Comparison of ENCODE assay signal across 28 cellular contexts in the genomic region with DNA sequence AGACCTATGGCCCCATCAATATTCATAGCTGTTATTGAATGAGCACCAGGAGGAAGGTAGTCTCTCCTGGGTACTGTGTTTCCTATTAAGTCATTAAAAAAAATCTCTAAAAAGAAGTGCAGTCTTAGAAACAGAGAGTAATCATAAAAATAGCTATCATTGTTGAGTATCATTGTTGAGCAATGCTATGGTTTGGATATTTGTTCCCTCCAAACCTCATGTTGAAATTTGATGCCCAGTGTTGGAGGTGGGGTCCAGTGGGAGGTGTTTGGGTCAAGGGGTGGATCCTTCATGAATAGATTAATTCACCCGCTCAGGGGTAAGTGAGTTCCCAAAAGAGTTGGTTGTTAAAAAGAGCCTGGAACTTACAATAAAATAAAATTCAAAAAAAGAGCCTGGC.
"Had no signal": no experiment of that assay in that cellular context is flagged by ENCODE, and none has a peak within 500 bp of the region (broad histone marks: within the 10 kb centered on the region; RNA-seq: fewer than 3 reads in every experiment).

No MANE protein-coding gene starts in this region.

- H3K9me3 ChIP-seq: colonic mucosa, esophagus muscularis mucosa, heart left ventricle, right atrium auricular region, sigmoid colon, spleen, testis, tibial artery had no signal

- H3K4me3 Mint-ChIP-seq: dendritic cell treated with granulocyte-macrophage colony-stimulating factor and Interleukin-4, amounts not matched to agents 40 ng/mL and 50 ng/mL, for 4 days; endodermal cell; naive thymus-derived CD4-positive, alpha-beta T cell; nephron; neural progenitor cell; stimulated activated memory B cell treated with anti-CD40 and anti-IgM and Interleukin-4, amounts not matched to agents 10 μg/mL and 1 μg/mL and 100 μg/mL, for 72 hours; type B pancreatic cell had no signal

- H3K36me3 ChIP-seq: colonic mucosa, esophagus muscularis mucosa, gastroesophageal sphincter, heart left ventricle, left lung, neural progenitor cell, right atrium auricular region, sigmoid colon, spleen, tibial artery had no signal

- H3K27ac Mint-ChIP-seq: dendritic cell treated with granulocyte-macrophage colony-stimulating factor and Interleukin-4, amounts not matched to agents 40 ng/mL and 50 ng/mL, for 4 days; endodermal cell; naive thymus-derived CD4-positive, alpha-beta T cell; neural progenitor cell; stimulated activated memory B cell treated with anti-CD40 and anti-IgM and Interleukin-4, amounts not matched to agents 10 μg/mL and 1 μg/mL and 100 μg/mL, for 72 hours; type B pancreatic cell had no signal

- H3K4me3 ChIP-seq: colonic mucosa, esophagus muscularis mucosa, gastroesophageal sphincter, heart left ventricle, hepatocyte, left lung, neural progenitor cell, right atrium auricular region, sigmoid colon, skin epidermis, spleen, testis, tibial artery had no signal

- H3K4me2 ChIP-seq: hepatocyte, neural progenitor cell had no signal

- H3K27ac ChIP-seq: colonic mucosa, esophagus muscularis mucosa, foreskin keratinocyte, gastroesophageal sphincter, heart left ventricle, hepatocyte, left lung, neural progenitor cell, parathyroid adenoma, right atrium auricular region, sigmoid colon, skin epidermis, spleen, testis, tibial artery had no signal

- H3K4me1 ChIP-seq: colonic mucosa, heart left ventricle, left lung, parathyroid adenoma, right atrium auricular region, spleen, testis, tibial artery had no signal

- H2AFZ ChIP-seq: hepatocyte, neural progenitor cell, parathyroid adenoma had no signal

- H3K79me2 ChIP-seq: hepatocyte, parathyroid adenoma had no signal

- DNase-seq: colonic mucosa; effector CD8-positive, alpha-beta T cell; endodermal cell; foreskin keratinocyte; heart left ventricle; left cardiac atrium; left lung; mesendoderm; midbrain; naive thymus-derived CD4-positive, alpha-beta T cell; sigmoid colon; spleen; stimulated activated CD4-positive, alpha-beta T cell treated with anti-CD3 and anti-CD28 coated beads, Interleukin-4, amount 100 ng/mL, for 4 hours; stimulated activated naive CD8-positive, alpha-beta T cell treated with anti-CD3 and anti-CD28 coated beads, Interleukin-15, Interleukin-2, amounts not matched to agents 100 U/mL and 50 U/mL, for 24 hours; substantia nigra; testis; tibial artery had no signal

- H3K36me3 Mint-ChIP-seq: naive thymus-derived CD4-positive, alpha-beta T cell; neural progenitor cell; stimulated activated memory B cell treated with anti-CD40 and anti-IgM and Interleukin-4, amounts not matched to agents 10 μg/mL and 1 μg/mL and 100 μg/mL, for 72 hours; type B pancreatic cell had no signal

- H3K9me3 Mint-ChIP-seq: dendritic cell treated with granulocyte-macrophage colony-stimulating factor and Interleukin-4, amounts not matched to agents 40 ng/mL and 50 ng/mL, for 4 days; stimulated activated memory B cell treated with anti-CD40 and anti-IgM and Interleukin-4, amounts not matched to agents 10 μg/mL and 1 μg/mL and 100 μg/mL, for 72 hours had no signal

- ATAC-seq: foreskin keratinocyte; gastroesophageal sphincter; heart left ventricle; left cardiac atrium; left lung; naive thymus-derived CD4-positive, alpha-beta T cell; stimulated activated memory B cell treated with anti-CD40 and anti-IgM and Interleukin-4, amounts not matched to agents 10 μg/mL and 1 μg/mL and 100 μg/mL, for 72 hours; stimulated activated naive CD8-positive, alpha-beta T cell treated with anti-CD3 and anti-CD28 coated beads, Interleukin-15, Interleukin-2, amounts not matched to agents 100 U/mL and 50 U/mL, for 24 hours had no signal

- H3K27me3 ChIP-seq: foreskin keratinocyte, hepatocyte, left lung, neural progenitor cell, right atrium auricular region, sigmoid colon, testis had no signal

- H3K4me1 Mint-ChIP-seq: endodermal cell; naive thymus-derived CD4-positive, alpha-beta T cell had no signal
